ENCODE assay signal across 8 cellular contexts in the genomic region with DNA sequence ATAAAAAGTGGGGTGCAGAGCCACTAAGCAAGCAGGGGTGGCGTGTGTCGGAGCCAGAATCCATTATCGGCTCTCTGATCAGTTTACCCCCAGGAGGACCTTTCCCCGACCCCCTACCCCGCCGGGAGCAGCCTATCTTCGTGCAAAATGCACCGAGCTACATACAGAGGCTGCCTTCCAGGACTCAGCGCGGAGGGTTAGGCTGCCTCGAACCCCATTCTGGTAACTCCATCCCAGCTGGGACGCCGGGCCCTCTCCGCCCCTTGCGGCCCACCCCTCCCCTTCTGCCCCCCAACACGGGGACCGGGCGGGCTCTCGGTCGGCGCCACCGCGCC. TPM values are rescaled to one million over a fixed set of nuclear protein-coding genes. Genes with fewer than 3 reads are reported as not detected.
A peak's percentile ranks its signal among the peaks of the same experiment; 100 is the strongest.
DNase-seq lines count a peak whose midpoint lies in the region; ATAC-seq, FAIRE-seq and TF ChIP-seq lines count a peak whose summit lies in the region.

No MANE protein-coding gene starts in this region.

- no TSS peak for BruUV-seq in Panc1 (replicated peaks; lab: Mats Ljungman, UMichigan)

- H3K27me3 Mint-ChIP-seq in CD8-positive, alpha-beta T cell (ENCODE audit: low read depth) = peaks cover 7% of the 10 kb centered on the region
- peaks cover 16% of the 10 kb centered on the region for H3K27me3 Mint-ChIP-seq in osteocyte (ENCODE audit: unreplicated experiment)

- CTCF ChIA-PET in CD8-positive, alpha-beta T cell (lab: Charles Lee) = interaction anchor here (1.2 to 2.5 kb wide), 5 partner anchors 13 to 151 kb away, joined by 4 to 14 read pairs (median 6); a partner anchor contains a TSS
- CTCF ChIA-PET in Panc1 (lab: Charles Lee) = no interaction called here

- WGBS in esophagus, 2 donors = 3 to 4% methylated on average over 23 of the region's 23 CpGs

- no peaks in the 10 kb centered on the region for H3K27me3 ChIP-seq in CD8-positive, alpha-beta T cell (ENCODE audit: insufficient read depth, low read length)
- H3K27me3 ChIP-seq in Panc1 (ENCODE audit: control insufficient read depth, insufficient read depth, low read length) = peaks cover 4% of the 10 kb centered on the region; the same call in 1 of the 2 replicates
- H3K27me3 ChIP-seq in esophagus (ENCODE audit: control insufficient read depth in 1 of 2, insufficient read depth in 2 of 2, low read length in 2 of 2) = no peaks in the 10 kb centered on the region

- H3K9me3 Mint-ChIP-seq in CD8-positive, alpha-beta T cell = no peaks in the 10 kb centered on the region
- no peaks in the 10 kb centered on the region for H3K9me3 Mint-ChIP-seq in osteocyte (ENCODE audit: unreplicated experiment)

- H3K4me3 Mint-ChIP-seq in CD8-positive, alpha-beta T cell = peak overlapping the region; percentile 76
- peak overlapping the region; percentile 82 for H3K4me3 Mint-ChIP-seq in osteocyte (ENCODE audit: unreplicated experiment)

- POLR2A ChIA-PET in CD8-positive, alpha-beta T cell (lab: Charles Lee) = interaction anchor here (1.2 to 1.4 kb wide), 3 partner anchors 12 to 132 kb away, joined by 3 to 4 read pairs (median 3); a partner anchor contains a TSS
- POLR2A ChIA-PET in Panc1 (lab: Charles Lee) = interaction anchor here (0.7 kb wide), 1 partner anchor 12 kb away, joined by 3 read pairs; a partner anchor contains a TSS

- no peaks in the 10 kb centered on the region for H3K36me3 Mint-ChIP-seq in CD8-positive, alpha-beta T cell
- no peaks in the 10 kb centered on the region for H3K36me3 Mint-ChIP-seq in osteocyte (ENCODE audit: unreplicated experiment)

- no peak for TF ChIP-seq POLR2A in GM12892 (IDR thresholded peaks at IDR 0.05; ENCODE audit: low read depth, low read length)
- TF ChIP-seq POLR2A in H54 (IDR thresholded peaks at IDR 0.05; ENCODE audit: low read depth, low read length) = no peak

- no peak overlapping the region for H3K27ac Mint-ChIP-seq in CD8-positive, alpha-beta T cell
- no peak overlapping the region for H3K27ac Mint-ChIP-seq in osteocyte (ENCODE audit: unreplicated experiment)

- H3K27ac ChIP-seq in CD8-positive, alpha-beta T cell (ENCODE audit: low read depth, low read length) = no peak overlapping the region
- no peak overlapping the region for H3K27ac ChIP-seq in Panc1 (ENCODE audit: low read length)
- H3K27ac ChIP-seq in esophagus (ENCODE audit: low read depth in 2 of 2, low read length in 1 of 2) = peak overlapping the region in 1 of 2 donors; percentile 37

- TF ChIP-seq CTCF in CD8-positive, alpha-beta T cell (IDR thresholded peaks at IDR 0.05) = no peak
- TF ChIP-seq CTCF in Panc1 (IDR thresholded peaks at IDR 0.05) (no peak), osteocyte (IDR thresholded peaks at IDR 0.05) (no peak)

- no peak for DNase-seq in CD8-positive, alpha-beta T cell
- no peak for DNase-seq in Panc1 (ENCODE audit: low read depth, low spot score)
- no peak for DNase-seq in osteocyte (ENCODE audit: extremely low spot score, unreplicated experiment)
- DNase-seq in GM12892 (ENCODE audit: insufficient read length) = no peak
- DNase-seq in H54 (ENCODE audit: insufficient read length, low spot score) = no peak
- no peak for DNase-seq in NCI-H446 (lab: John Stamatoyannopoulos, UW)

- no peak for ATAC-seq in CD8-positive, alpha-beta T cell
- ATAC-seq in Panc1 = peak; percentile 29
- no peak for ATAC-seq in HG03469 (IDR thresholded peaks at IDR 0.05; ENCODE audit: unreplicated experiment)

- peaks cover 16% of the 10 kb centered on the region for H3K4me1 Mint-ChIP-seq in CD8-positive, alpha-beta T cell (ENCODE audit: low read depth)
- H3K4me1 Mint-ChIP-seq in osteocyte (ENCODE audit: unreplicated experiment) = peaks cover 8% of the 10 kb centered on the region

- H3K4me1 ChIP-seq in CD8-positive, alpha-beta T cell (ENCODE audit: insufficient read depth, low read length) = peaks cover 17% of the 10 kb centered on the region
- peaks cover 8% of the 10 kb centered on the region for H3K4me1 ChIP-seq in Panc1 (ENCODE audit: control insufficient read depth, insufficient read depth, low read length)
- H3K4me1 ChIP-seq in esophagus (ENCODE audit: control insufficient read depth in 2 of 2, insufficient read depth in 2 of 2, low read length in 1 of 2) = peaks cover 0 to 2% of the 10 kb centered on the region in 2 donors

- no peaks in the 10 kb centered on the region for H3K36me3 ChIP-seq in CD8-positive, alpha-beta T cell (ENCODE audit: insufficient read depth, low read length)
- no peaks in the 10 kb centered on the region for H3K36me3 ChIP-seq in Panc1 (ENCODE audit: control insufficient read depth, insufficient read depth, low read length)
- H3K36me3 ChIP-seq in esophagus (ENCODE audit: control insufficient read depth in 2 of 2, insufficient read depth in 2 of 2, low read length in 1 of 2) = no peaks in the 10 kb centered on the region

- H3K9me3 ChIP-seq in CD8-positive, alpha-beta T cell (ENCODE audit: low read length) = no peaks in the 10 kb centered on the region
- H3K9me3 ChIP-seq in Panc1 (ENCODE audit: control insufficient read depth, insufficient read depth, low read depth, low read length) (no peaks in the 10 kb centered on the region), esophagus (ENCODE audit: control insufficient read depth in 2 of 2, insufficient read depth in 1 of 2, low read depth in 1 of 2, low read length in 1 of 2) (no peaks in the 10 kb centered on the region)

- no peak for FAIRE-seq in GM12892 (lab: Jason Lieb, UNC)
- no peak for FAIRE-seq in H54 (lab: Jason Lieb, UNC)

- in situ Hi-C loops in Panc1 (cut with HindIII; ENCODE audit: low pct_unique_long_range_greater_than_20kb, low sequenced_read_pairs) = no loop called here

- intact Hi-C loops in CD8-positive, alpha-beta T cell (cut with DNase I, micrococcal nuclease) = no loop called here
- intact Hi-C loops in Panc1 (cut with micrococcal nuclease; ENCODE audit: unreplicated experiment) = loop anchor here (5.0 kb wide), 1 partner anchor 151 kb away; no protein-coding TSS in a partner anchor

- H3K4me3 ChIP-seq in CD8-positive, alpha-beta T cell (ENCODE audit: low read depth, low read length) = peak overlapping the region; percentile 67
- peak overlapping the region; percentile 53 to 59 for H3K4me3 ChIP-seq in Panc1 (ENCODE audit: low read depth in 2 of 2, low read length in 2 of 2)
- peak overlapping the region; percentile 58 for H3K4me3 ChIP-seq in esophagus (ENCODE audit: low read depth in 1 of 2, low read length in 2 of 2)

RNA-seq across cellular contexts. Expression of a gene that starts 12.2 kb away (rescaled TPM):
- total RNA-seq in CD8-positive, alpha-beta T cell = 10 to 100 TPM in 1 of 2 experiments, 1 to 10 TPM in 1; 9.8 to 10.8 TPM
- total RNA-seq in Panc1 (2021; ENCODE audit: unreplicated experiment) (12.1 TPM), osteocyte (1.3 and 1.4 TPM in 2 replicates)
- 7.2 TPM for polyA plus RNA-seq in Panc1 (2012; ENCODE audit: insufficient read length)
- 10 to 100 TPM in 1 of 2 donors, 1 to 10 TPM in 1; 4.2 to 11.6 TPM for polyA plus RNA-seq in esophagus
- polyA plus RNA-seq in GM12892 (2012; ENCODE audit: missing spikeins) = 2.0 TPM
